13 cellular contexts compared by ENCODE assay signal in the genomic region with DNA sequence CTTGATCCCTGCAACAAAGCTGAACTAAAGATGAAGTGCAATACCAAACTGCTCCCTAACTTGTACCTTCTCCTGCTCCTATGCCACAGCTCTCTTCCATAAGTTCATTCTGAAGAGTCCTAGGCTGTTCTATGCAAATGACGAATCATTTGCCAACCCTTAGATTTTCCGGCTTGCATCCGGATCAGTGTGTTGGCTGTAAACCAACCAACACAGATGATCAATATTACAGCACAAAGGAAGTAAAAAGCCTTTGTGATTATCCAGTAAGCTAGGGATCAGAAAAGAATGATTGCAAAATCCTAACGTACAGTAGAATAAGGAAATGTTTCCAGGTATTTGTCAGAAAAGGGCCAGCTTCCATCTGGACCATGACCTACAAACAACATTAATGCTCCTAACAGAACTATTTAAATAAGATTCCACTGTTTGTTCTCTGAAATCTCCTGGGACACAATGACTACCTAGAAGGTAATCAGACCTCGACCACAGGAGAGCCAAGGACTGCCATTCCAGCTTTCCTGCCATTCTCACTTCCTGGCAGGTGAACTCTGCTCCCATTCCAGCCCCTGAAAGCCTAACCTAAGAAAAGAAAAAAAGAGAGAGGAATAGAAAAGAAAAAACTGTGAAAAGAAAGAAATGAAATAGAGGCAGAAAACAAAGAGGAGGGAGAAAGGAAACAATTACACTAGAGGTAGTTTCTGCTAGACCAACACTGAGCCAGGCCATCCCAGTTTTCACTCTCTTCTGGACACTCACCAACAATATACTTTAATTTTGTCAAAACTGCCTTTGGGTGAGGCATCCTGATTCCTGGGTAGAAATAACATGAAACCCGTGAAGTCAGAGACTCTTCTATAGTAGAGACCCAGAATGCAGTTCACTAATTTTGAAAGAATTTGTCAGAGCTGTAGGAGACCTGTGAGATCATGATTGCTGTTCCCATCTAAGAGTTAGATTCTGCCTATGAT. TPM values are rescaled to one million over a fixed set of nuclear protein-coding genes. Genes with fewer than 3 reads are reported as not detected.
A peak's percentile ranks its signal among the peaks of the same experiment; 100 is the strongest.
DNase-seq lines count a peak whose midpoint lies in the region; ATAC-seq and TF ChIP-seq lines count a peak whose summit lies in the region.
"Had no signal": no experiment of that assay in that cellular context is flagged by ENCODE, and none has a peak within 500 bp of the region (broad histone marks: within the 10 kb centered on the region; RNA-seq: fewer than 3 reads in every experiment).

No MANE protein-coding gene starts in this region.

- H3K4me3 ChIP-seq in AG10803 (ENCODE audit: low read length) (no peak overlapping the region), astrocyte of the cerebellum (ENCODE audit: low read depth, low read length) (no peak overlapping the region), sigmoid colon (no peak overlapping the region), adrenal gland (no peak overlapping the region)
- H3K4me3 ChIP-seq: prostate gland, SK-N-MC, upper lobe of left lung had no signal

- H3K27ac ChIP-seq in sigmoid colon (no peak overlapping the region), adrenal gland (no peak overlapping the region)
- H3K27ac ChIP-seq: SK-N-MC, upper lobe of left lung had no signal

- TF ChIP-seq EP300 in sigmoid colon (IDR thresholded peaks at IDR 0.05): no peak

- DNase-seq in AG10803 (ENCODE audit: low read depth): peak; percentile 15
- DNase-seq in HuH-7.5 (ENCODE audit: low spot score): peak; percentile 15
- DNase-seq in astrocyte of the cerebellum (ENCODE audit: low read depth): peak; percentile 16
- peak; percentile 10 to 59 for DNase-seq in left colon
- DNase-seq in sigmoid colon: no peak
- DNase-seq in adrenal gland: no peak
- no peak for DNase-seq in DMS114 treated with DMSO at 0.1 percent for 48 hours (lab: John Stamatoyannopoulos, UW; ENCODE audit: unreplicated experiment)
- DNase-seq: KG1, NCI-H2107, upper lobe of left lung had no signal

- H3K27me3 ChIP-seq in sigmoid colon (no peaks in the 10 kb centered on the region), adrenal gland (no peaks in the 10 kb centered on the region)
- H3K27me3 ChIP-seq: upper lobe of left lung had no signal

- H3K36me3 ChIP-seq in sigmoid colon (no peaks in the 10 kb centered on the region), adrenal gland (replicated peaks in 1 of 2) (no peaks in the 10 kb centered on the region)
- H3K36me3 ChIP-seq: prostate gland, upper lobe of left lung had no signal

- no peaks in the 10 kb centered on the region for H3K9me3 ChIP-seq in sigmoid colon
- H3K9me3 ChIP-seq in adrenal gland (replicated peaks in 1 of 3): no peaks in the 10 kb centered on the region
- H3K9me3 ChIP-seq: prostate gland, upper lobe of left lung had no signal

- ATAC-seq in left colon: peak; percentile 79
- no peak for ATAC-seq in HG02840 (IDR thresholded peaks at IDR 0.05; ENCODE audit: low FRiP score, unreplicated experiment)

- in situ Hi-C loops in astrocyte of the cerebellum (cut with HindIII; ENCODE audit: low sequenced_read_pairs): no loop called here

- H3K4me1 ChIP-seq in sigmoid colon (no peaks in the 10 kb centered on the region), adrenal gland (replicated peaks in 1 of 2) (peaks cover 0 to 5% of the 10 kb centered on the region in 2 donors)
- H3K4me1 ChIP-seq: prostate gland had no signal

- intact Hi-C loops in left colon (cut with DNase I, micrococcal nuclease): no loop called here
- intact Hi-C loops in sigmoid colon (cut with DNase I): no loop called here
- intact Hi-C loops in adrenal gland (cut with DNase I): no loop called here

- no peak for TF ChIP-seq CTCF in AG10803 (conservative IDR thresholded peaks at IDR 0.05; ENCODE audit: low read length)
- TF ChIP-seq CTCF in astrocyte of the cerebellum (IDR thresholded peaks at IDR 0.05; ENCODE audit: low read depth, low read length, missing control alignments): no peak
- no peak for TF ChIP-seq CTCF in sigmoid colon (IDR thresholded peaks at IDR 0.05)
- TF ChIP-seq CTCF in adrenal gland (IDR thresholded peaks at IDR 0.05): no peak

- 18 to 65% methylated on average over 6 of the region's 6 CpGs for WGBS in sigmoid colon, 2 donors
- WGBS in adrenal gland, 4 donors: 69 to 87% (median 80%) methylated on average over 6 of the region's 6 CpGs

- no peak for TF ChIP-seq POLR2A in sigmoid colon (IDR thresholded peaks at IDR 0.05)
- TF ChIP-seq POLR2A in adrenal gland (IDR thresholded peaks at IDR 0.05): no peak

RNA-seq across cellular contexts. Expression of a gene that starts 19.7 kb away (rescaled TPM):
- total RNA-seq in left colon (100 to 1,000 TPM; 148 to 229 TPM), sigmoid colon (1 to 10 TPM; 3.1 to 9.4 (median 3.8) TPM), adrenal gland (10 to 100 TPM in 6 of 8 donors, 1 to 10 TPM in 2; 8.5 to 21.8 (median 11.6) TPM)
- polyA plus RNA-seq in sigmoid colon (100 to 1,000 TPM in 2 of 3 donors, 10 to 100 TPM in 1; 87.1 to 173 (median 154) TPM), adrenal gland (10 to 100 TPM; 18.3 to 39.2 (median 23.2) TPM)

Comparison
In these comparisons a context has a peak if more than half of its experiments do, and no peak if none do; other contexts are left out.
1. DNase-seq: peak in AG10803 (single experiment), HuH-7.5 (single experiment), astrocyte of the cerebellum (single experiment) and left colon (2 of 2); none in sigmoid colon (single experiment), adrenal gland (0 of 7) and DMS114 treated with DMSO at 0.1 percent for 48 hours (single experiment).
2. RNA of a gene that starts 19.7 kb away (total RNA-seq): 148 to 229 TPM in left colon; 8.5 to 21.8 TPM in adrenal gland and 3.1 to 9.4 TPM in sigmoid colon; every median in the first group is over 4 times any median in the second.